In the genomic region with DNA sequence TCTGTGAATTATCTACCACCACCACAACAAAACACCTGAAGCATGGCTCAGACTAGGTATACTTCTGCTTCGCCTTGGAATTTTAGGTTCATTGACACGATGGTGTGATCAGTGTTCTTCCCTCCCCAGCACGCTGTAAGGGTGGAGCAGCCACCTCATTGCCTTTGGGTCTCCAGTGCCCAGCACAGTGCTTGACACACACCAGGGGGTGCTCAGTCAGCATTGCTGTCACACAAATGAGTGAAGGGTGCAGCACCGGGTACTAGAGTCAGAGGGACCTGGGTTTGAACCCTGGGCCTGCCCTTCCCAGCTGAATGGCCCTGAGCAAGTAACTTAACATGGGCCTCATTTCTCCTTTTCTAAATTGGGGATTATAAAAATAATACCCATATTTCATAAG, we compare ENCODE assay signal across 16 cellular contexts. TPM values are rescaled to one million over a fixed set of nuclear protein-coding genes. Genes with fewer than 3 reads are reported as not detected.
A peak's percentile ranks its signal among the peaks of the same experiment; 100 is the strongest.
DNase-seq lines count a peak whose midpoint lies in the region; ATAC-seq and TF ChIP-seq lines count a peak whose summit lies in the region.
"Had no signal": no experiment of that assay in that cellular context is flagged by ENCODE, and none has a peak within 500 bp of the region (broad histone marks: within the 10 kb centered on the region; RNA-seq: fewer than 3 reads in every experiment).

No MANE protein-coding gene starts in this region.

- H3K4me1 Mint-ChIP-seq in WTC11: peaks cover 37% of the 10 kb centered on the region

- peaks cover 15 to 69% (median 49%) of the 10 kb centered on the region in 10 experiments for H3K4me1 ChIP-seq in BLaER1 treated with 17β-estradiol and CSF1 and Interleukin-3, amounts not matched to agents 10 nM and 100 nM
- H3K4me1 ChIP-seq in SJCRH30 (peaks cover 59% of the 10 kb centered on the region), hepatocyte (ENCODE audit: insufficient read depth) (peaks cover 50% of the 10 kb centered on the region), skeletal muscle tissue (ENCODE audit: control insufficient read depth in 3 of 3, insufficient read depth in 3 of 3, low read length in 3 of 3) (peaks cover 76 to 92% (median 89%) of the 10 kb centered on the region in 3 donors)

- ATAC-seq in WTC11: no peak
- ATAC-seq: naive thymus-derived CD8-positive, alpha-beta T cell; stimulated activated naive CD8-positive, alpha-beta T cell treated with anti-CD3 and anti-CD28 coated beads, Interleukin-15, Interleukin-2, amounts not matched to agents 100 U/mL and 50 U/mL, for 24 hours had no signal

- peaks cover 4% of the 10 kb centered on the region for H3K79me2 ChIP-seq in hepatocyte

- peaks cover 0 to 59% (median 0%) of the 10 kb centered on the region in 11 experiments; a peak in 5 of 22 replicates for H3K27me3 ChIP-seq in BLaER1 treated with 17β-estradiol and CSF1 and Interleukin-3, amounts not matched to agents 10 nM and 100 nM
- H3K27me3 ChIP-seq in SJCRH30 (no peaks in the 10 kb centered on the region), hepatocyte (no peaks in the 10 kb centered on the region), skeletal muscle tissue (ENCODE audit: control insufficient read depth in 3 of 3, insufficient read depth in 3 of 3, low read length in 3 of 3) (no peaks in the 10 kb centered on the region)
- H3K27me3 ChIP-seq: cardiac muscle cell had no signal

- H4K20me1 ChIP-seq in BLaER1 treated with 17β-estradiol and CSF1 and Interleukin-3, amounts not matched to agents 10 nM and 100 nM: no peaks in the 10 kb centered on the region
- no peaks in the 10 kb centered on the region for H4K20me1 ChIP-seq in hepatocyte (ENCODE audit: insufficient read depth, poor library complexity, severe bottlenecking)

- H3K36me3 Mint-ChIP-seq in WTC11: no peaks in the 10 kb centered on the region

- TF ChIP-seq CTCF in hepatocyte (IDR thresholded peaks at IDR 0.05; ENCODE audit: poor library complexity): no peak
- no peak for TF ChIP-seq CTCF in WTC11 (IDR thresholded peaks at IDR 0.05)

- no peaks in the 10 kb centered on the region for H3K9me3 Mint-ChIP-seq in WTC11
- H3K9me3 Mint-ChIP-seq: naive thymus-derived CD8-positive, alpha-beta T cell had no signal

- peak overlapping the region in 1 of 11 experiments; percentile 72; a peak in 1 of 22 replicates for H3K9ac ChIP-seq in BLaER1 treated with 17β-estradiol and CSF1 and Interleukin-3, amounts not matched to agents 10 nM and 100 nM
- H3K9ac ChIP-seq in skeletal muscle tissue (ENCODE audit: low read depth in 1 of 3, low read length in 3 of 3): peak overlapping the region; percentile 79 to 90 (median 80)

- no peak overlapping the region for H3K4me3 ChIP-seq in BLaER1 treated with 17β-estradiol and CSF1 and Interleukin-3, amounts not matched to agents 10 nM and 100 nM
- H3K4me3 ChIP-seq in SJCRH30 (no peak overlapping the region), hepatocyte (no peak overlapping the region), skeletal muscle tissue (ENCODE audit: low read length in 3 of 3) (no peak overlapping the region)
- H3K4me3 ChIP-seq: cardiac muscle cell had no signal

- CTCF ChIA-PET in WTC11 (lab: Charles Lee): interaction anchor here (1.7 to 2.8 kb wide), 2 partner anchors 10 to 66 kb away, joined by 5 to 8 read pairs; a partner anchor contains a TSS

- H3K27ac Mint-ChIP-seq in WTC11: no peak overlapping the region
- H3K27ac Mint-ChIP-seq: naive thymus-derived CD8-positive, alpha-beta T cell had no signal

- H3K27ac ChIP-seq in BLaER1 treated with 17β-estradiol and CSF1 and Interleukin-3, amounts not matched to agents 10 nM and 100 nM: peak overlapping the region in 3 of 11 experiments; percentile 57 to 68 (median 68); a peak in 4 of 22 replicates
- H3K27ac ChIP-seq in SJCRH30: peak overlapping the region; percentile 86; the same call in 1 of the 2 replicates
- H3K27ac ChIP-seq in hepatocyte: peak overlapping the region; percentile 77
- H3K27ac ChIP-seq in skeletal muscle tissue (ENCODE audit: low read depth, low read length): peak overlapping the region; percentile 98
- H3K27ac ChIP-seq: cardiac muscle cell, VCaP had no signal

- H3K27me3 Mint-ChIP-seq in WTC11 (ENCODE audit: low read depth): no peaks in the 10 kb centered on the region

- H2AFZ ChIP-seq in hepatocyte: no peak overlapping the region

- no peaks in the 10 kb centered on the region for H3K9me3 ChIP-seq in BLaER1 treated with 17β-estradiol and CSF1 and Interleukin-3, amounts not matched to agents 10 nM and 100 nM (replicated peaks in 1 of 11)
- H3K9me3 ChIP-seq in SJCRH30 (replicated peaks): no peaks in the 10 kb centered on the region
- H3K9me3 ChIP-seq in hepatocyte (ENCODE audit: low read depth): no peaks in the 10 kb centered on the region
- no peaks in the 10 kb centered on the region for H3K9me3 ChIP-seq in skeletal muscle tissue (ENCODE audit: control insufficient read depth in 3 of 3, low read length in 3 of 3)

- DNase-seq in SJCRH30: no peak
- DNase-seq in hepatocyte (ENCODE audit: low spot score): no peak
- no peak for DNase-seq in GF-D8 (lab: John Stamatoyannopoulos, UW)
- no peak for DNase-seq in NCI-H2171 treated with DMSO at 0.1 percent for 48 hours (lab: John Stamatoyannopoulos, UW)
- no peak for DNase-seq in germinal center (ENCODE audit: low spot score)
- DNase-seq in WTC11 (ENCODE audit: low spot score): no peak
- DNase-seq: activated naive CD4-positive, alpha-beta T cell treated with Interleukin-2 at 50 U/mL for 16 hours; NCI-H345; stimulated activated naive CD8-positive, alpha-beta T cell treated with anti-CD3 and anti-CD28 coated beads, Interleukin-15, Interleukin-2, amounts not matched to agents 100 U/mL and 50 U/mL, for 24 hours had no signal

- H3K4me2 ChIP-seq in BLaER1 treated with 17β-estradiol and CSF1 and Interleukin-3, amounts not matched to agents 10 nM and 100 nM: peak overlapping the region in 9 of 11 experiments; percentile 53 to 96 (median 88); a peak in 13 of 22 replicates
- no peak overlapping the region for H3K4me2 ChIP-seq in hepatocyte

- H3K9me2 ChIP-seq in hepatocyte (replicated peaks; ENCODE audit: insufficient read depth): no peaks in the 10 kb centered on the region

- no peaks in the 10 kb centered on the region for H3K36me3 ChIP-seq in BLaER1 treated with 17β-estradiol and CSF1 and Interleukin-3, amounts not matched to agents 10 nM and 100 nM
- H3K36me3 ChIP-seq in SJCRH30 (no peaks in the 10 kb centered on the region), hepatocyte (replicated peaks; ENCODE audit: insufficient read depth, low read depth) (no peaks in the 10 kb centered on the region), skeletal muscle tissue (ENCODE audit: control insufficient read depth in 3 of 3, insufficient read depth in 3 of 3, low read length in 3 of 3) (no peaks in the 10 kb centered on the region)
- H3K36me3 ChIP-seq: cardiac muscle cell had no signal

- POLR2A ChIA-PET in WTC11 (lab: Charles Lee): no interaction called here

- WGBS in hepatocyte (ENCODE audit: low lambda C conversion rate, missing lambda C conversion rate): 93% methylated on average over 4 of the region's 4 CpGs

- H3K4me3 Mint-ChIP-seq in WTC11: no peak overlapping the region
- H3K4me3 Mint-ChIP-seq: naive thymus-derived CD8-positive, alpha-beta T cell had no signal

TF ChIP-seq in WTC11, 78 proteins besides CTCF, POLR2A, EP300 and RAD21 (continues in another document):
- TF ChIP-seq, protein P1, sequence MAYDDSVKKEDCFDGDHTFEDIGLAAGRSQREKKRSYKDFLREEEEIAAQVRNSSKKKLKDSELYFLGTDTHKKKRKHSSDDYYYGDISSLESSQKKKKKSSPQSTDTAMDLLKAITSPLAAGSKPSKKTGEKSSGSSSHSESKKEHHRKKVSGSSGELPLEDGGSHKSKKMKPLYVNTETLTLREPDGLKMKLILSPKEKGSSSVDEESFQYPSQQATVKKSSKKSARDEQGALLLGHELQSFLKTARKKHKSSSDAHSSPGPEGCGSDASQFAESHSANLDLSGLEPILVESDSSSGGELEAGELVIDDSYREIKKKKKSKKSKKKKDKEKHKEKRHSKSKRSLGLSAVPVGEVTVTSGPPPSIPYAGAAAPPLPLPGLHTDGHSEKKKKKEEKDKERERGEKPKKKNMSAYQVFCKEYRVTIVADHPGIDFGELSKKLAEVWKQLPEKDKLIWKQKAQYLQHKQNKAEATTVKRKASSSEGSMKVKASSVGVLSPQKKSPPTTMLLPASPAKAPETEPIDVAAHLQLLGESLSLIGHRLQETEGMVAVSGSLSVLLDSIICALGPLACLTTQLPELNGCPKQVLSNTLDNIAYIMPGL (CRISPR knock-in tag; IDR thresholded peaks at IDR 0.05): no peak
- TF ChIP-seq, protein P2, sequence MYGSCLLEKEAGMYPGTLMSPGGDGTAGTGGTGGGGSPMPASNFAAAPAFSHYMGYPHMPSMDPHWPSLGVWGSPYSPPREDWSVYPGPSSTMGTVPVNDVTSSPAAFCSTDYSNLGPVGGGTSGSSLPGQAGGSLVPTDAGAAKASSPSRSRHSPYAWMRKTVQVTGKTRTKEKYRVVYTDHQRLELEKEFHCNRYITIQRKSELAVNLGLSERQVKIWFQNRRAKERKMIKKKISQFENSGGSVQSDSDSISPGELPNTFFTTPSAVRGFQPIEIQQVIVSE (CRISPR knock-in tag; IDR thresholded peaks at IDR 0.05; ENCODE audit: borderline replicate concordance): no peak
- TF ChIP-seq, protein P3, sequence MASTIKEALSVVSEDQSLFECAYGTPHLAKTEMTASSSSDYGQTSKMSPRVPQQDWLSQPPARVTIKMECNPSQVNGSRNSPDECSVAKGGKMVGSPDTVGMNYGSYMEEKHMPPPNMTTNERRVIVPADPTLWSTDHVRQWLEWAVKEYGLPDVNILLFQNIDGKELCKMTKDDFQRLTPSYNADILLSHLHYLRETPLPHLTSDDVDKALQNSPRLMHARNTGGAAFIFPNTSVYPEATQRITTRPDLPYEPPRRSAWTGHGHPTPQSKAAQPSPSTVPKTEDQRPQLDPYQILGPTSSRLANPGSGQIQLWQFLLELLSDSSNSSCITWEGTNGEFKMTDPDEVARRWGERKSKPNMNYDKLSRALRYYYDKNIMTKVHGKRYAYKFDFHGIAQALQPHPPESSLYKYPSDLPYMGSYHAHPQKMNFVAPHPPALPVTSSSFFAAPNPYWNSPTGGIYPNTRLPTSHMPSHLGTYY (CRISPR knock-in tag; IDR thresholded peaks at IDR 0.05): no peak
- TF ChIP-seq, protein P4, sequence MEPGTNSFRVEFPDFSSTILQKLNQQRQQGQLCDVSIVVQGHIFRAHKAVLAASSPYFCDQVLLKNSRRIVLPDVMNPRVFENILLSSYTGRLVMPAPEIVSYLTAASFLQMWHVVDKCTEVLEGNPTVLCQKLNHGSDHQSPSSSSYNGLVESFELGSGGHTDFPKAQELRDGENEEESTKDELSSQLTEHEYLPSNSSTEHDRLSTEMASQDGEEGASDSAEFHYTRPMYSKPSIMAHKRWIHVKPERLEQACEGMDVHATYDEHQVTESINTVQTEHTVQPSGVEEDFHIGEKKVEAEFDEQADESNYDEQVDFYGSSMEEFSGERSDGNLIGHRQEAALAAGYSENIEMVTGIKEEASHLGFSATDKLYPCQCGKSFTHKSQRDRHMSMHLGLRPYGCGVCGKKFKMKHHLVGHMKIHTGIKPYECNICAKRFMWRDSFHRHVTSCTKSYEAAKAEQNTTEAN (CRISPR knock-in tag; IDR thresholded peaks at IDR 0.05): no peak
- no peak for TF ChIP-seq GTF2I (CRISPR knock-in tag; conservative IDR thresholded peaks at IDR 0.05)

RNA-seq across cellular contexts. Expression of a gene that starts 9.9 kb away (rescaled TPM):
- 21.1 and 21.3 TPM in 2 replicates for total RNA-seq in SJCRH30 (2014; rRNA removed; shearing (Covaris generic))
- 17.6 and 18.0 TPM in 2 replicates for total RNA-seq in hepatocyte
- 25.6 and 28.6 TPM in 2 replicates for polyA plus RNA-seq in hepatocyte
- total RNA-seq in skeletal muscle tissue: 37.6 TPM
- total RNA-seq in WTC11 (2021): 4.5 to 6.7 TPM (median 6.3 TPM) in 3 replicates
- total RNA-seq: activated CD8-positive, alpha-beta memory T cell treated with anti-CD3 and anti-CD28 coated beads for 36 hours; naive thymus-derived CD8-positive, alpha-beta T cell; OCI-LY7 had no signal
- polyA plus RNA-seq: naive thymus-derived CD8-positive, alpha-beta T cell had no signal
